8 cellular contexts compared by ENCODE assay signal in the genomic region with DNA sequence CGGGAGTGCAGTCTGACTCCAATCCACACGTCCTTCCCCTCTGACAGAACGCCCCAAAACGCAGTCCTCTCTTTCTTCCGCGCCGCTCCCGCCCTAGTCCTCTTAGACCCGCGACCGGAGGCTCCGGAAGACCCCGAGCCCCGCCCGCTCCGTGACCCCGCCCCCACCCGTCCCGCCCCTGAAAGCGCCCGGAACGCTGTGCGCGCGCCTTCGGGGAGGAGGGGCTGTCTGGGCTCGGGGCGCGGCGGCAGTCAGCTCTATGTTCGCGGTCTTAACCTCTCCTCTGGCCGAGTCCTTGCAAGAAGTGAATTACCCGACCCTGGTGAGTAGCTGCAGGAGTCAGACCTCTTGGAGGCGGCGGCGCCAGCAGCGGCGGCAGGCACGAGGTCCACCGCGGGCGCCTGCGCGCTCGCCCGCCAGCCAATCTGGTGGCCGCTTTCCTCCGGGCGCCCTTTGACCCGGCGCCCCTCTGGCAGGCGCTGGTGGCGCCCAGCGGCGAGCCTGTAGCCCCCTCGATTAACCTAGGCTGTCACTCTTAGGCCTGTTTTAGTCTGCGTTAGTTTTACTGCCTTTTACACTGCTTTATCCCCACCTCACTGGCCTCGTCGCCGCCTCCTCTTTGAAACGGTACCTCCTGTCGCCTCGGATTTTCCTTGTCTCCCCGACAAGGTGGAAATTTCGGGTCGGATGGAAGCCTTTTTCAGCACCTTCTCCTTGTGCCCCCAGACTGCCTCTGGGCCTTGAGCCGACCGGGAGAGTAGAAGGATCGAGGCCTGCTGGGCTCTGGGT. TPM values are rescaled to one million over a fixed set of nuclear protein-coding genes. Genes with fewer than 3 reads are reported as not detected.
DNase-seq lines count a peak whose midpoint lies in the region; ATAC-seq and TF ChIP-seq lines count a peak whose summit lies in the region.

A gene with protein sequence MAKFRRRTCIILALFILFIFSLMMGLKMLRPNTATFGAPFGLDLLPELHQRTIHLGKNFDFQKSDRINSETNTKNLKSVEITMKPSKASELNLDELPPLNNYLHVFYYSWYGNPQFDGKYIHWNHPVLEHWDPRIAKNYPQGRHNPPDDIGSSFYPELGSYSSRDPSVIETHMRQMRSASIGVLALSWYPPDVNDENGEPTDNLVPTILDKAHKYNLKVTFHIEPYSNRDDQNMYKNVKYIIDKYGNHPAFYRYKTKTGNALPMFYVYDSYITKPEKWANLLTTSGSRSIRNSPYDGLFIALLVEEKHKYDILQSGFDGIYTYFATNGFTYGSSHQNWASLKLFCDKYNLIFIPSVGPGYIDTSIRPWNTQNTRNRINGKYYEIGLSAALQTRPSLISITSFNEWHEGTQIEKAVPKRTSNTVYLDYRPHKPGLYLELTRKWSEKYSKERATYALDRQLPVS (plus strand): TSS at position 219 of the 789 bp plus-strand sequence. CDS start 8,905 bp downstream, outside the sequence.

- peak within 1 kb of the TSS; percentile 85 for H3K4me2 ChIP-seq in mammary epithelial cell (ENCODE audit: insufficient read depth, low read depth, low read length)

- intact Hi-C loops in mammary epithelial cell (cut with micrococcal nuclease), result no loop called here

- no peaks in the 10 kb centered on the region for H3K27me3 ChIP-seq in AG04450 (ENCODE audit: control insufficient read depth, insufficient read depth, low read length)
- H3K27me3 ChIP-seq in mammary epithelial cell (ENCODE audit: insufficient read depth, low read length), result no peaks in the 10 kb centered on the region

- peak; percentile 87 for ATAC-seq in GM18907 (IDR thresholded peaks at IDR 0.05; ENCODE audit: unreplicated experiment)
- ATAC-seq in HG03139 (IDR thresholded peaks at IDR 0.05; ENCODE audit: unreplicated experiment), result peak; percentile 82

- H3K4me3 ChIP-seq in AG04450 (ENCODE audit: low read depth, low read length), result peak within 1 kb of the TSS; percentile 81
- peak within 1 kb of the TSS; percentile 83 for H3K4me3 ChIP-seq in WI38 (ENCODE audit: low read depth, low read length)
- H3K4me3 ChIP-seq in mammary epithelial cell (replicated peaks in 1 of 3; ENCODE audit: insufficient read depth in 1 of 3, low read depth in 2 of 3, low read length in 3 of 3), result peak within 1 kb of the TSS; percentile 76 to 94 (median 77)

- peaks cover 9% of the 10 kb centered on the region for H3K4me1 ChIP-seq in mammary epithelial cell (ENCODE audit: insufficient read depth, low read length)

- POLR2A ChIA-PET in AG04450 (lab: Yijun Ruan, JAX), result interaction anchor here (1.0 kb wide), 1 partner anchor 22 kb away, joined by 3 read pairs; no protein-coding TSS in a partner anchor

- H3K27ac ChIP-seq in AG04450 (ENCODE audit: low read depth, low read length) (peak within 1 kb of the TSS; percentile 86), mammary epithelial cell (ENCODE audit: insufficient read depth, low read depth, low read length) (peak within 1 kb of the TSS; percentile 92)

- in situ Hi-C loops in mammary epithelial cell (cut with MboI; ENCODE audit: low sequenced_read_pairs in 2 of 2), result no loop called here

- peaks cover 26% of the 10 kb centered on the region for H3K79me2 ChIP-seq in mammary epithelial cell (ENCODE audit: insufficient read depth, low read length)

- TF ChIP-seq CTCF in AG04450 (IDR thresholded peaks at IDR 0.05; ENCODE audit: low read depth, low read length) (no peak), WI38 (IDR thresholded peaks at IDR 0.05; ENCODE audit: low read depth, low read length) (no peak), mammary epithelial cell (conservative IDR thresholded peaks at IDR 0.05 in 1 of 2, IDR thresholded peaks at IDR 0.05 in 1 of 2; ENCODE audit: extremely low read depth in 1 of 2, insufficient read depth in 1 of 2, low read depth in 1 of 2, low read length in 2 of 2) (no peak)

- no peaks in the 10 kb centered on the region for H4K20me1 ChIP-seq in mammary epithelial cell (ENCODE audit: insufficient read depth, low read length)

- DNase-seq in AG04450 (ENCODE audit: low read depth, low spot score), result peak; percentile 55
- DNase-seq in NCI-H2196 treated with DMSO at 0.1 percent for 48 hours (lab: John Stamatoyannopoulos, UW; ENCODE audit: unreplicated experiment), result peak; percentile 61
- peak; percentile 76 for DNase-seq in mammary epithelial cell
- DNase-seq in iPS-NIHi7 (ENCODE audit: extremely low spot score), result peak; percentile 86
- DNase-seq in smooth muscle cell of the brain vasculature (ENCODE audit: low read depth, low spot score), result peak; percentile 56

- peak within 1 kb of the TSS; percentile 89 for H3K9ac ChIP-seq in mammary epithelial cell (ENCODE audit: insufficient read depth, low read length)

- 2% methylated on average over 13 of the region's 70 CpGs for WGBS in mammary epithelial cell (ENCODE audit: low coverage, missing lambda C conversion rate)

- BruUV-seq in mammary epithelial cell (replicated peaks; lab: Mats Ljungman, UMichigan), result no TSS peak

- dilution Hi-C loops in mammary epithelial cell (cut with HindIII; ENCODE audit: low sequenced_read_pairs), result no loop called here

- no peaks in the 10 kb centered on the region for H3K36me3 ChIP-seq in mammary epithelial cell (ENCODE audit: insufficient read depth, low read length)

- CTCF ChIA-PET in AG04450 (lab: Charles Lee), result no interaction called here
- CTCF ChIA-PET in mammary epithelial cell (lab: Charles Lee; ENCODE audit: low non-redundant PET), result no interaction called here

- peak within 1 kb of the TSS; percentile 99 for H2AFZ ChIP-seq in mammary epithelial cell (ENCODE audit: low read depth, low read length)

- H3K9me3 ChIP-seq in AG04450 (ENCODE audit: control insufficient read depth, insufficient read depth, low read length) (no peaks in the 10 kb centered on the region), mammary epithelial cell (replicated peaks; ENCODE audit: insufficient read depth, low read length) (no peaks in the 10 kb centered on the region)

RNA-seq across cellular contexts. Expression of the gene that starts here (rescaled TPM):
- 10.5 and 17.3 TPM in 2 replicates for polyA plus RNA-seq in AG04450 (2011; rRNA removed)
- 4.7 and 12.4 TPM in 2 replicates for polyA minus RNA-seq in AG04450 (2011; rRNA and poly(A)+ RNA removed)
- total RNA-seq in mammary epithelial cell, result 10 to 100 TPM; 12.2 to 12.3 TPM
- polyA plus RNA-seq in mammary epithelial cell, result 5.3 TPM
- polyA minus RNA-seq in mammary epithelial cell, result 2.7 TPM

Comparison
In these comparisons a context has a peak if more than half of its experiments do, and no peak if none do; other contexts are left out.
1. Peak in every context shown above with its lines: DNase-seq, ATAC-seq, H3K4me3 ChIP-seq and H3K27ac ChIP-seq.